ENCODE assay signal across 9 cellular contexts in genomic region chr16:31451681-31452351, GRCh38. TPM values are rescaled to one million over a fixed set of nuclear protein-coding genes. Genes with fewer than 3 reads are reported as not detected.
DNase-seq lines count a peak whose midpoint lies in the region; ATAC-seq, FAIRE-seq and TF ChIP-seq lines count a peak whose summit lies in the region.
"Had no signal": no experiment of that assay in that cellular context is flagged by ENCODE, and none has a peak within 500 bp of the region (broad histone marks: within the 10 kb centered on the region; RNA-seq: fewer than 3 reads in every experiment).

No MANE protein-coding gene starts in this region.

- no peaks in the 10 kb centered on the region for H3K27me3 Mint-ChIP-seq in dendritic cell treated with granulocyte-macrophage colony-stimulating factor and Interleukin-4, amounts not matched to agents 40 ng/mL and 50 ng/mL, for 4 days

- H3K79me2 ChIP-seq in DND-41 (ENCODE audit: insufficient read depth, low read length) (peaks cover 24% of the 10 kb centered on the region), OCI-LY7 (ENCODE audit: insufficient read depth, low read depth, low read length) (peaks cover 12% of the 10 kb centered on the region; the same call in 1 of the 2 replicates)

- H3K4me2 ChIP-seq in DND-41 (ENCODE audit: insufficient read depth, low read length) (no peak overlapping the region), OCI-LY7 (ENCODE audit: low read length) (no peak overlapping the region)

- TF ChIP-seq CTCF in DND-41 (IDR thresholded peaks at IDR 0.05; ENCODE audit: borderline replicate concordance, extremely low read depth, low read length, poor library complexity, severe bottlenecking) (peak; percentile 42), HL-60 (IDR thresholded peaks at IDR 0.05; ENCODE audit: insufficient read depth, low read length) (peak; percentile 15), OCI-LY7 (conservative IDR thresholded peaks at IDR 0.05; ENCODE audit: low read length) (peak; percentile 67)

- H3K9me3 Mint-ChIP-seq in dendritic cell treated with granulocyte-macrophage colony-stimulating factor and Interleukin-4, amounts not matched to agents 40 ng/mL and 50 ng/mL, for 4 days: no peaks in the 10 kb centered on the region

- no peak for DNase-seq in DND-41
- peak; percentile 58 to 61 for DNase-seq in HL-60 (ENCODE audit: low read depth in 1 of 2, low spot score in 1 of 2)
- DNase-seq in OCI-LY7 (ENCODE audit: low spot score): peak; percentile 46
- DNase-seq in stimulated activated CD4-positive, alpha-beta T cell treated with anti-CD3 and anti-CD28 coated beads, Interleukin-12 subunit alpha, Interleukin-12 subunit beta, amount 100 ng/mL, for 4 hours: no peak
- DNase-seq in GM19239 (ENCODE audit: insufficient read length, low spot score): no peak

- no peak overlapping the region for H3K4me3 ChIP-seq in DND-41 (ENCODE audit: low read depth in 1 of 2, low read length in 2 of 2)
- no peak overlapping the region for H3K4me3 ChIP-seq in HL-60 (replicated peaks; ENCODE audit: insufficient read depth, low read length)
- no peak overlapping the region for H3K4me3 ChIP-seq in OCI-LY7 (ENCODE audit: low read depth, low read length, poor library complexity, severe bottlenecking)
- H3K4me3 ChIP-seq in mesodermal cell (ENCODE audit: extremely low read depth, insufficient read depth, low read length, poor library complexity, severe bottlenecking): no peak overlapping the region

- 41 to 60% methylated on average over 4 to 5 of the region's 11 CpGs for WGBS in mesodermal cell (ENCODE audit: insufficient coverage in 2 of 2), 2 experiments

- H3K9ac ChIP-seq in DND-41 (ENCODE audit: low read depth, low read length): no peak overlapping the region

- H2AFZ ChIP-seq in DND-41 (ENCODE audit: low read depth, low read length) (no peak overlapping the region), OCI-LY7 (ENCODE audit: low read length) (no peak overlapping the region)

- H3K36me3 Mint-ChIP-seq in dendritic cell treated with granulocyte-macrophage colony-stimulating factor and Interleukin-4, amounts not matched to agents 40 ng/mL and 50 ng/mL, for 4 days (ENCODE audit: low read depth): peaks cover 13% of the 10 kb centered on the region

- no peaks in the 10 kb centered on the region for H3K9me2 ChIP-seq in OCI-LY7 (ENCODE audit: insufficient read depth, low read length)

- ATAC-seq in DND-41 (ENCODE audit: insufficient read depth, low read depth) (peak; percentile 61), GM21786 (IDR thresholded peaks at IDR 0.05; ENCODE audit: unreplicated experiment) (no peak)

- H3K27me3 ChIP-seq in DND-41 (ENCODE audit: insufficient read depth, low read length, poor library complexity): no peaks in the 10 kb centered on the region
- H3K27me3 ChIP-seq in HL-60 (ENCODE audit: insufficient read depth, poor library complexity, severe bottlenecking): no peaks in the 10 kb centered on the region

- FAIRE-seq in GM19239 (lab: Jason Lieb, UNC): no peak

- POLR2A ChIA-PET in OCI-LY7 (lab: Charles Lee): no interaction called here

- no TSS peak for BruUV-seq in OCI-LY7 (replicated peaks; lab: Mats Ljungman, UMichigan)

- peaks cover 19% of the 10 kb centered on the region for H3K4me1 ChIP-seq in DND-41 (ENCODE audit: insufficient read depth, low read length)
- peaks cover 16% of the 10 kb centered on the region for H3K4me1 ChIP-seq in OCI-LY7 (ENCODE audit: insufficient read depth, low read length, poor library complexity, severe bottlenecking)
- peaks cover 34% of the 10 kb centered on the region for H3K4me1 ChIP-seq in mesodermal cell (ENCODE audit: control insufficient read depth, insufficient read depth, low read length, poor library complexity, severe bottlenecking)

- CTCF ChIA-PET in OCI-LY7 (lab: Charles Lee; ENCODE audit: unreplicated experiment): no interaction called here

- H3K27ac ChIP-seq in DND-41 (ENCODE audit: low read length): no peak overlapping the region
- H3K27ac ChIP-seq in HL-60 (replicated peaks): no peak overlapping the region
- H3K27ac ChIP-seq in OCI-LY7 (ENCODE audit: low read depth, low read length, poor library complexity, severe bottlenecking): no peak overlapping the region
- H3K27ac ChIP-seq in mesodermal cell (ENCODE audit: low read depth, low read length, severe bottlenecking): peak overlapping the region; percentile 1

- intact Hi-C loops in OCI-LY7 (cut with micrococcal nuclease; ENCODE audit: unreplicated experiment): loop anchor here (10.0 kb wide), 1 partner anchor 337 kb away; the partner anchor contains the start of gene KAT8
- intact Hi-C loops in dendritic cell treated with granulocyte-macrophage colony-stimulating factor and Interleukin-4, amounts not matched to agents 40 ng/mL and 50 ng/mL, for 4 days (cut with micrococcal nuclease): no loop called here

- peak overlapping the region; percentile 5 for H3K27ac Mint-ChIP-seq in dendritic cell treated with granulocyte-macrophage colony-stimulating factor and Interleukin-4, amounts not matched to agents 40 ng/mL and 50 ng/mL, for 4 days

- no peak overlapping the region for H3K4me3 Mint-ChIP-seq in dendritic cell treated with granulocyte-macrophage colony-stimulating factor and Interleukin-4, amounts not matched to agents 40 ng/mL and 50 ng/mL, for 4 days

- H4K20me1 ChIP-seq in DND-41 (ENCODE audit: insufficient read depth, low read length) (peaks cover 29% of the 10 kb centered on the region), OCI-LY7 (ENCODE audit: insufficient read depth, low read length) (peaks cover 9% of the 10 kb centered on the region)

- H3K9me3 ChIP-seq in DND-41 (ENCODE audit: insufficient read depth, low read length, severe bottlenecking) (no peaks in the 10 kb centered on the region), OCI-LY7 (ENCODE audit: low read length) (no peaks in the 10 kb centered on the region), mesodermal cell (ENCODE audit: control insufficient read depth, low read length) (no peaks in the 10 kb centered on the region)

- peaks cover 18% of the 10 kb centered on the region for H3K36me3 ChIP-seq in DND-41 (ENCODE audit: insufficient read depth, low read length)
- H3K36me3 ChIP-seq in OCI-LY7 (ENCODE audit: insufficient read depth, low read length): peaks cover 9% of the 10 kb centered on the region; the same call in 1 of the 2 replicates
- peaks cover 11% of the 10 kb centered on the region for H3K36me3 ChIP-seq in mesodermal cell (ENCODE audit: control insufficient read depth, insufficient read depth, low read length)

- peaks cover 45% of the 10 kb centered on the region for H3K4me1 Mint-ChIP-seq in dendritic cell treated with granulocyte-macrophage colony-stimulating factor and Interleukin-4, amounts not matched to agents 40 ng/mL and 50 ng/mL, for 4 days (ENCODE audit: low read depth)

RNA-seq across cellular contexts. Expression of gene ARMC5, which starts 7.5 kb away (rescaled TPM):
- total RNA-seq in OCI-LY7 (2014; rRNA removed; shearing (Covaris generic)): 6.4 and 7.0 TPM in 2 replicates
- 7.8 and 8.8 TPM in 2 replicates for total RNA-seq in OCI-LY7 (2022)
- polyA plus RNA-seq in mesodermal cell (2013, experiment 1 of 2): 7.2 TPM
- polyA plus RNA-seq in mesodermal cell (2013, experiment 2 of 2): 5.8 TPM

RNA-seq across cellular contexts. Expression of gene ZNF843, which starts 9.2 kb away (rescaled TPM):
- total RNA-seq in OCI-LY7 (2014; rRNA removed; shearing (Covaris generic)): 0.03 and 0.19 TPM in 2 replicates
- total RNA-seq in OCI-LY7 (2022): 0.17 and 0.52 TPM in 2 replicates
- polyA plus RNA-seq in mesodermal cell (2013, experiment 1 of 2): 2.1 TPM
- polyA plus RNA-seq in mesodermal cell (2013, experiment 2 of 2): 1.2 TPM

RNA-seq across cellular contexts. Expression of gene TGFB1I1, which starts 20.1 kb away (rescaled TPM):
- 0.05 and 0.73 TPM in 2 replicates for total RNA-seq in OCI-LY7 (2014; rRNA removed; shearing (Covaris generic))
- 0.38 TPM in 1 of 2 replicates, not detected in the other for total RNA-seq in OCI-LY7 (2022)
- polyA plus RNA-seq in mesodermal cell (2013, experiment 1 of 2): 59.4 TPM
- polyA plus RNA-seq in mesodermal cell (2013, experiment 2 of 2): 52.1 TPM

RNA-seq across cellular contexts. Expression of gene COX6A2, which starts 23.7 kb away (rescaled TPM):
- not detected in 2 replicates for total RNA-seq in OCI-LY7 (2014; rRNA removed; shearing (Covaris generic))
- not detected in 2 replicates for total RNA-seq in OCI-LY7 (2022)
- polyA plus RNA-seq in mesodermal cell (2013, experiment 1 of 2): not detected
- not detected for polyA plus RNA-seq in mesodermal cell (2013, experiment 2 of 2)
- total RNA-seq: activated CD8-positive, alpha-beta memory T cell treated with anti-CD3 and anti-CD28 coated beads for 36 hours had no signal

RNA-seq across cellular contexts. Expression of gene SLC5A2, which starts 31.1 kb away (rescaled TPM):
- total RNA-seq in OCI-LY7 (2014; rRNA removed; shearing (Covaris generic)): not detected in 2 replicates
- not detected in 2 replicates for total RNA-seq in OCI-LY7 (2022)
- not detected for polyA plus RNA-seq in mesodermal cell (2013, experiment 1 of 2)
- not detected for polyA plus RNA-seq in mesodermal cell (2013, experiment 2 of 2)
- total RNA-seq: activated CD8-positive, alpha-beta memory T cell treated with anti-CD3 and anti-CD28 coated beads for 36 hours had no signal

Comparison
In these comparisons a context has a peak if more than half of its experiments do, and no peak if none do; other contexts are left out.
1. DNase-seq: peak in HL-60 (2 of 2) and OCI-LY7 (single experiment); none in DND-41 (single experiment), stimulated activated CD4-positive, alpha-beta T cell treated with anti-CD3 and anti-CD28 coated beads, Interleukin-12 subunit alpha, Interleukin-12 subunit beta, amount 100 ng/mL, for 4 hours (single experiment) and GM19239 (single experiment).
2. CTCF ChIP-seq: peak in every context shown above with its lines; median percentile 67 in OCI-LY7; 42 in DND-41; 15 in HL-60.